Comparison of ENCODE assay signal across 8 cellular contexts in the genomic region with DNA sequence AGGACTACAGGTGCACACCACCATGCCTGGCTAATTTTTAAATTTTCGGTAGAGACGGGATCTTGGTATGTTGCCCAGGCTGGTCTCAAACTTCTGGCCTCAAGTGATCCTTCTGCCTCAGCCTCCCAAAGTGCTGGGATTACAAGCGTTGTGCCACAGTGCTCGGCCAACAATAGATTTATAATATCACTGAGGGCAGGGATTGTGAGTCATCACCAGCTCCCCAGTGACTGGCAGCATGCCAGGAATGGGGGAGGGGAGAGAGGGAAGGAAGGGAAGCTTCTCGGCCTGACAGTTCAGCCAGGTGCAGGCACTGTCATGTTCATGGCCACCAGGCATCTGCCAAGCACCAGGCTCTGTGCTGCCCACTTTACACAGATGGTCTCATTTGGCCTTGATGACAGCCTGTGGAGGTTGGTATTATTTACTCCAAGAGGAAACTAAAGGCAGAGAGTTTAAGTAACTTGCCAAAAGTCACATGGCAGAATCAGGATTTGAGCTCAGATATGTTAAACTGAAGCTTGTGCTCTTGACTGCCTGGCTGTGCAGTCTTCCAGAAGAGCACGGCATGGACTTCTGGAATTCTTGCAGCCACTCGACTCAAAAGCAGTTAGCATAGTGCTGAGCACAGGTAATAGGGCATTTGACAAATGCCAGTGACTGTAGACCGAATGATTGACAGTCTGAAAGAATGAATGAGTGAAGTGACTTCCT. TPM values are rescaled to one million over a fixed set of nuclear protein-coding genes. Genes with fewer than 3 reads are reported as not detected.
A peak's percentile ranks its signal among the peaks of the same experiment; 100 is the strongest.
DNase-seq lines count a peak whose midpoint lies in the region; FAIRE-seq and TF ChIP-seq lines count a peak whose summit lies in the region.
"Not testable (repeated sequence)": the region's sequence is repeated elsewhere in the genome, so short reads cannot be mapped to it uniquely, and the experiment has no call there.

No MANE protein-coding gene starts in this region.

- DNase-seq in H54 (ENCODE audit: insufficient read length, low spot score) (peak; percentile 44), NCI-H2081 (lab: John Stamatoyannopoulos, UW) (peak; percentile 35 to 72), SIG-M5 treated with dmso at 0.1 percent for 504 hours (lab: John Stamatoyannopoulos, UW; ENCODE audit: unreplicated experiment) (peak; percentile 61), activated T-cell treated with anti-CD3 and anti-CD28 coated beads for 24 hours (ENCODE audit: low read depth) (peak; percentile 51), dermis blood vessel endothelial cell (peak; percentile 76), kidney glomerular epithelial cell (lab: John Stamatoyannopoulos, UW) (peak; percentile 64), ureter (ENCODE audit: low spot score) (peak; percentile 86)
- peak; percentile 63 for DNase-seq in stimulated activated CD4-positive, alpha-beta T cell treated with anti-CD3 and anti-CD28 coated beads, Interleukin-12 subunit alpha, Interleukin-12 subunit beta, amount 100 ng/mL, for 4 hours

- not testable (repeated sequence) for FAIRE-seq in H54 (lab: Jason Lieb, UNC)

- not testable (repeated sequence) for TF ChIP-seq POLR2A in H54 (IDR thresholded peaks at IDR 0.05; ENCODE audit: low read depth, low read length)

RNA-seq across cellular contexts. Expression of a gene that starts 7.8 kb away (rescaled TPM):
- total RNA-seq in dermis blood vessel endothelial cell (54.3 and 74.3 TPM in 2 replicates), ureter (63.9 TPM)

RNA-seq across cellular contexts. Expression of a gene that starts 47.1 kb away (rescaled TPM):
- total RNA-seq in dermis blood vessel endothelial cell: 18.1 and 18.7 TPM in 2 replicates
- total RNA-seq in ureter: 22.4 TPM

Comparison
In these comparisons a context has a peak if more than half of its experiments do, and no peak if none do; other contexts are left out.
1. Peak in every context shown above with its lines: DNase-seq.